Comparison of ENCODE assay signal across 20 cellular contexts in genomic region chr6:2534406-2535139, GRCh38.
DNase-seq lines count a peak whose midpoint lies in the region; ATAC-seq and TF ChIP-seq lines count a peak whose summit lies in the region.
"Had no signal": no experiment of that assay in that cellular context is flagged by ENCODE, and none has a peak within 500 bp of the region (broad histone marks: within the 10 kb centered on the region; RNA-seq: fewer than 3 reads in every experiment).

No MANE protein-coding gene starts in this region.

- H3K9me3 ChIP-seq in neural progenitor cell (ENCODE audit: low read depth) (no peaks in the 10 kb centered on the region), WERI-Rb-1 (ENCODE audit: severe bottlenecking) (no peaks in the 10 kb centered on the region)
- H3K9me3 ChIP-seq: mucosa of descending colon had no signal

- ATAC-seq in HG03159 (IDR thresholded peaks at IDR 0.05; ENCODE audit: unreplicated experiment) = no peak
- ATAC-seq: activated CD8-positive, alpha-beta T cell treated with anti-CD3 and anti-CD28 coated beads, Interleukin-2, amount 10 ng/mL, durations not matched to agents 7 days and 5 days; activated T-cell treated with anti-CD3 and anti-CD28 coated beads, Interleukin-2, amount 50 U/mL, for 4 hours; left lobe of liver; mucosa of descending colon; SK-N-SH treated with all-trans-retinoic acid at 6 μM for 48 hours had no signal

- H3K36me3 ChIP-seq in neural progenitor cell = no peaks in the 10 kb centered on the region
- H3K36me3 ChIP-seq in WERI-Rb-1 = no peaks in the 10 kb centered on the region

- no peaks in the 10 kb centered on the region for H4K20me1 ChIP-seq in neural progenitor cell (ENCODE audit: low read depth)

- TF ChIP-seq CTCF in CD14-positive monocyte (IDR thresholded peaks at IDR 0.05) = no peak
- no peak for TF ChIP-seq CTCF in endothelial cell (IDR thresholded peaks at IDR 0.05; ENCODE audit: unreplicated experiment)
- no peak for TF ChIP-seq CTCF in neural progenitor cell (IDR thresholded peaks at IDR 0.05)
- TF ChIP-seq CTCF in WERI-Rb-1 (IDR thresholded peaks at IDR 0.05; ENCODE audit: low read depth, low read length) = no peak

- no peak overlapping the region for H3K4me2 ChIP-seq in neural progenitor cell

- no peaks in the 10 kb centered on the region for H3K79me2 ChIP-seq in neural progenitor cell (ENCODE audit: low read depth)

- no peak overlapping the region for H3K4me3 ChIP-seq in neural progenitor cell
- no peak overlapping the region for H3K4me3 ChIP-seq in WERI-Rb-1 (ENCODE audit: low read depth, low read length)
- H3K4me3 ChIP-seq: mucosa of descending colon had no signal

- H3K9me3 Mint-ChIP-seq in CD14-positive monocyte (peaks cover 9 to 30% (median 20%) of the 10 kb centered on the region in 7 donors), endothelial cell (ENCODE audit: unreplicated experiment) (no peaks in the 10 kb centered on the region), neural progenitor cell (peaks cover 3% of the 10 kb centered on the region)
- H3K9me3 Mint-ChIP-seq: activated T-cell treated with anti-CD3 and anti-CD28 coated beads, Interleukin-2, amount 50 U/mL, for 4 hours had no signal

- H3K4me1 Mint-ChIP-seq in CD14-positive monocyte (peaks cover 48% of the 10 kb centered on the region), endothelial cell (ENCODE audit: unreplicated experiment) (peaks cover 26% of the 10 kb centered on the region), neural progenitor cell (peaks cover 3% of the 10 kb centered on the region)

- intact Hi-C loops in CD14-positive monocyte (cut with micrococcal nuclease) = loop anchor here in 1 of 2 donors (10.0 kb wide), 1 partner anchor 200 kb away; no protein-coding TSS in a partner anchor

- no peak overlapping the region for H3K9ac ChIP-seq in neural progenitor cell

- H3K27me3 ChIP-seq in neural progenitor cell = no peaks in the 10 kb centered on the region
- H3K27me3 ChIP-seq in WERI-Rb-1 (ENCODE audit: insufficient read depth, low read depth, severe bottlenecking) = peaks cover 84% of the 10 kb centered on the region

- H3K4me1 ChIP-seq in neural progenitor cell = no peaks in the 10 kb centered on the region

- H3K27ac ChIP-seq in neural progenitor cell = no peak overlapping the region
- no peak overlapping the region for H3K27ac ChIP-seq in WERI-Rb-1

- peak overlapping the region in 6 of 7 donors; percentile 51 to 92 (median 86) for H3K27ac Mint-ChIP-seq in CD14-positive monocyte
- H3K27ac Mint-ChIP-seq in endothelial cell (ENCODE audit: unreplicated experiment) = peak overlapping the region; percentile 85
- H3K27ac Mint-ChIP-seq in neural progenitor cell = no peak overlapping the region
- H3K27ac Mint-ChIP-seq: activated CD8-positive, alpha-beta T cell treated with anti-CD3 and anti-CD28 coated beads, Interleukin-2, amount 10 ng/mL, durations not matched to agents 7 days and 5 days had no signal

- H3K27me3 Mint-ChIP-seq in CD14-positive monocyte (ENCODE audit: low read depth in 3 of 3) = peaks cover 63 to 69% (median 69%) of the 10 kb centered on the region in 3 donors
- H3K27me3 Mint-ChIP-seq in endothelial cell (ENCODE audit: unreplicated experiment) = peaks cover 2% of the 10 kb centered on the region
- peaks cover 2% of the 10 kb centered on the region for H3K27me3 Mint-ChIP-seq in neural progenitor cell (ENCODE audit: insufficient read depth, low read depth)

- peak overlapping the region; percentile 24 for H2AFZ ChIP-seq in neural progenitor cell (replicated peaks)

- no peaks in the 10 kb centered on the region for H3F3A ChIP-seq in neural progenitor cell (ENCODE audit: low read depth)

- H3K36me3 Mint-ChIP-seq in CD14-positive monocyte (peaks cover 0 to 21% of the 10 kb centered on the region in 2 donors), endothelial cell (ENCODE audit: low read depth, unreplicated experiment) (peaks cover 8% of the 10 kb centered on the region), neural progenitor cell (no peaks in the 10 kb centered on the region)

- DNase-seq in CD14-positive monocyte (ENCODE audit: low spot score) = peak; percentile 94
- DNase-seq in MV-4-11 (lab: John Stamatoyannopoulos, UW) = peak; percentile 69
- DNase-seq in endothelial cell (ENCODE audit: low spot score) = peak; percentile 21
- no peak for DNase-seq in neural progenitor cell (ENCODE audit: low spot score)
- DNase-seq in WERI-Rb-1 = no peak
- DNase-seq in NCI-H748 treated with DMSO at 0.1 percent for 48 hours (lab: John Stamatoyannopoulos, UW) = no peak
- no peak for DNase-seq in activated T-cell treated with anti-CD3 and anti-CD28 coated beads for 4 hours
- DNase-seq: activated CD4-positive, CD25-positive, alpha-beta regulatory T cell; activated CD8-positive, alpha-beta T cell treated with anti-CD3 and anti-CD28 coated beads, Interleukin-2, amount 10 ng/mL, durations not matched to agents 7 days and 5 days; activated naive CD4-positive, alpha-beta T cell treated with anti-CD3 and anti-CD28 coated beads, Interleukin-2, amount 50 U/mL, for 16 hours; activated T-cell treated with anti-CD3 and anti-CD28 coated beads, Interleukin-2, amount 50 U/mL, for 4 hours; cortex of kidney; KG1; mucosa of descending colon; NCI-H1417 treated with DMSO at 0.1 percent for 48 hours; NCI-H2171; stimulated activated CD4-positive, alpha-beta T cell treated with anti-CD3 and anti-CD28 coated beads, Interleukin-15, amount 100 ng/mL, for 24 hours had no signal

- H3K4me3 Mint-ChIP-seq in CD14-positive monocyte (peak overlapping the region in 1 of 2 donors; percentile 79), endothelial cell (ENCODE audit: unreplicated experiment) (no peak overlapping the region), neural progenitor cell (no peak overlapping the region)
- H3K4me3 Mint-ChIP-seq: activated CD8-positive, alpha-beta T cell treated with anti-CD3 and anti-CD28 coated beads, Interleukin-2, amount 10 ng/mL, durations not matched to agents 7 days and 5 days; activated T-cell treated with anti-CD3 and anti-CD28 coated beads, Interleukin-2, amount 50 U/mL, for 4 hours had no signal

Comparison
In these comparisons a context has a peak if more than half of its experiments do, and no peak if none do; other contexts are left out.
1. DNase-seq: peak in CD14-positive monocyte (single experiment), MV-4-11 (single experiment) and endothelial cell (single experiment); none in neural progenitor cell (single experiment), WERI-Rb-1 (single experiment), NCI-H748 treated with DMSO at 0.1 percent for 48 hours (single experiment) and activated T-cell treated with anti-CD3 and anti-CD28 coated beads for 4 hours (single experiment).